In genomic region chr11:67613960-67614715, GRCh38 we compare ENCODE assay signal across 8 cellular contexts. TPM values are rescaled to one million over a fixed set of nuclear protein-coding genes. Genes with fewer than 3 reads are reported as not detected.
DNase-seq lines count a peak whose midpoint lies in the region; ATAC-seq and TF ChIP-seq lines count a peak whose summit lies in the region.

No MANE protein-coding gene starts in this region.

- TF ChIP-seq EP300 in esophagus muscularis mucosa (IDR thresholded peaks at IDR 0.05): no peak

- peak overlapping the region; percentile 37; the same call in 1 of the 2 replicates for H3K27ac ChIP-seq in 22Rv1
- H3K27ac ChIP-seq in esophagus muscularis mucosa (replicated peaks in 1 of 4): peak overlapping the region in 3 of 4 donors; percentile 9 to 63 (median 41)
- H3K27ac ChIP-seq in neutrophil: peak overlapping the region; percentile 80

- 5% methylated on average over 8 of the region's 23 CpGs for WGBS in esophagus muscularis mucosa

- H3K36me3 ChIP-seq in esophagus muscularis mucosa (peaks cover 30 to 43% (median 39%) of the 10 kb centered on the region in 4 donors), neutrophil (peaks cover 34% of the 10 kb centered on the region)

- H3K27me3 ChIP-seq in esophagus muscularis mucosa (peaks cover 0 to 31% (median 10%) of the 10 kb centered on the region in 4 donors), neutrophil (peaks cover 29% of the 10 kb centered on the region)

- peak; percentile 61 for ATAC-seq in GM18499 (IDR thresholded peaks at IDR 0.05; ENCODE audit: insufficient read depth, unreplicated experiment)
- ATAC-seq in HG02943 (IDR thresholded peaks at IDR 0.05; ENCODE audit: low read depth, unreplicated experiment): peak; percentile 78

- no peak for TF ChIP-seq POLR2A in esophagus muscularis mucosa (IDR thresholded peaks at IDR 0.05; ENCODE audit: low read depth)

- H3K4me3 ChIP-seq in esophagus muscularis mucosa (peak overlapping the region; percentile 49 to 64 (median 50)), neutrophil (ENCODE audit: low read depth in 1 of 2, low read length in 1 of 2) (peak overlapping the region; percentile 57 to 64)

- H3K4me1 ChIP-seq in esophagus muscularis mucosa (peaks cover 9 to 23% (median 15%) of the 10 kb centered on the region in 4 donors), neutrophil (ENCODE audit: control insufficient read depth in 1 of 2, insufficient read depth in 1 of 2, low read depth in 1 of 2, low read length in 1 of 2) (peaks cover 13% of the 10 kb centered on the region in 2 experiments)

- DNase-seq in NOMO-1 treated with DMSO at 0.1 percent for 48 hours (lab: John Stamatoyannopoulos, UW; ENCODE audit: unreplicated experiment) (peak; percentile 65), esophagus muscularis mucosa (ENCODE audit: extremely low spot score) (no peak), superior temporal gyrus (ENCODE audit: extremely low spot score) (peak; percentile 20)
- DNase-seq in activated CD8-positive, alpha-beta memory T cell treated with anti-CD3 and anti-CD28 coated beads, Interleukin-2, amount 50 U/mL, for 24 hours (ENCODE audit: extremely low read depth): peak; percentile 64

- intact Hi-C loops in esophagus muscularis mucosa (cut with DNase I): loop anchor here (10.0 kb wide), 1 partner anchor 101 kb away; no protein-coding TSS in a partner anchor

- TF ChIP-seq CTCF in 22Rv1 (IDR thresholded peaks at IDR 0.05) (peak; percentile 80), esophagus muscularis mucosa (IDR thresholded peaks at IDR 0.05) (peak; percentile 45 to 69 (median 58)), neutrophil (IDR thresholded peaks at IDR 0.05) (peak; percentile 48)

- no peaks in the 10 kb centered on the region for H3K9me3 ChIP-seq in esophagus muscularis mucosa
- H3K9me3 ChIP-seq in neutrophil: no peaks in the 10 kb centered on the region

RNA-seq across cellular contexts. Expression of gene NDUFV1, which starts 7.4 kb away (rescaled TPM):
- total RNA-seq in esophagus muscularis mucosa: 100 to 1,000 TPM; 196 to 252 (median 212) TPM

RNA-seq across cellular contexts. Expression of gene NUDT8, which starts 15.6 kb away (rescaled TPM):
- 1 to 10 TPM; 1.9 to 4.8 (median 3.5) TPM for total RNA-seq in esophagus muscularis mucosa

RNA-seq across cellular contexts. Expression of gene TBX10, which starts 25.4 kb away (rescaled TPM):
- total RNA-seq in esophagus muscularis mucosa: not detected

RNA-seq across cellular contexts. Expression of gene GSTP1, which starts 30.5 kb away (rescaled TPM):
- 100 to 1,000 TPM; 469 to 810 (median 596) TPM for total RNA-seq in esophagus muscularis mucosa

RNA-seq across cellular contexts. Expression of gene ACY3, which starts 36.4 kb away (rescaled TPM):
- total RNA-seq in esophagus muscularis mucosa: not detected
